ENCODE assay signal across 3 cellular contexts in the genomic region with DNA sequence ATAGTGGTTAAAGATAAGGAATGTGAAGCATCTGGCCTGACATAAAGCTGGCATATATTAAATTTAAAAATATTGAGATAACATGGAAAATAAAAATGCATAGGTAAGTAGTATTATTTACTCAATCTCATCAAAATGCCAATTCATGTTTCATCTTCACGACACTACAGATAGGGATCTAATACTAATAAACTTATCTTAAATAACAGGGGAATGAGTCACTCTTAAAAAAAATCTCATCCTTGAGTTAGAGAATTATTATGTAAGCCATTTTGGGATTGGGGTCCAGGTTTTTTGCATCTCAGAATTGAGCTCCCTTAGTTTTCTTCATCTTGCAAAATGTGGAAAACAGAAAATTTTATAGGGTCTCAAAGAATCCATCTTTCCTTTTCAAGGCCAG.
A peak's percentile ranks its signal among the peaks of the same experiment; 100 is the strongest.
TF ChIP-seq lines count a peak whose summit lies in the region.

No MANE protein-coding gene starts in this region.

TF ChIP-seq in SK-N-SH, 30 proteins besides CTCF, POLR2A, EP300 and RAD21 (continued from another document):
- TF ChIP-seq, protein P1, sequence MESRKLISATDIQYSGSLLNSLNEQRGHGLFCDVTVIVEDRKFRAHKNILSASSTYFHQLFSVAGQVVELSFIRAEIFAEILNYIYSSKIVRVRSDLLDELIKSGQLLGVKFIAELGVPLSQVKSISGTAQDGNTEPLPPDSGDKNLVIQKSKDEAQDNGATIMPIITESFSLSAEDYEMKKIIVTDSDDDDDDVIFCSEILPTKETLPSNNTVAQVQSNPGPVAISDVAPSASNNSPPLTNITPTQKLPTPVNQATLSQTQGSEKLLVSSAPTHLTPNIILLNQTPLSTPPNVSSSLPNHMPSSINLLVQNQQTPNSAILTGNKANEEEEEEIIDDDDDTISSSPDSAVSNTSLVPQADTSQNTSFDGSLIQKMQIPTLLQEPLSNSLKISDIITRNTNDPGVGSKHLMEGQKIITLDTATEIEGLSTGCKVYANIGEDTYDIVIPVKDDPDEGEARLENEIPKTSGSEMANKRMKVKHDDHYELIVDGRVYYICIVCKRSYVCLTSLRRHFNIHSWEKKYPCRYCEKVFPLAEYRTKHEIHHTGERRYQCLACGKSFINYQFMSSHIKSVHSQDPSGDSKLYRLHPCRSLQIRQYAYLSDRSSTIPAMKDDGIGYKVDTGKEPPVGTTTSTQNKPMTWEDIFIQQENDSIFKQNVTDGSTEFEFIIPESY (IDR thresholded peaks at IDR 0.05; ENCODE audit: borderline replicate concordance, low read depth), result no peak
- TF ChIP-seq NFIC (IDR thresholded peaks at IDR 0.05; ENCODE audit: borderline replicate concordance) (0 out of 2 replicates have a peak, but pooled peaks have one; percentile 11), NRF1 (IDR thresholded peaks at IDR 0.05; ENCODE audit: low read depth, low read length) (no peak), SIN3A (IDR thresholded peaks at IDR 0.05; ENCODE audit: borderline replicate concordance, low read depth, low read length) (no peak), JUND (IDR thresholded peaks at IDR 0.05) (peak; percentile 72), FOSL2 (IDR thresholded peaks at IDR 0.05; ENCODE audit: borderline replicate concordance, low read depth) (peak; percentile 44; the same call in 1 of the 2 replicates)
- TF ChIP-seq, protein P2, sequence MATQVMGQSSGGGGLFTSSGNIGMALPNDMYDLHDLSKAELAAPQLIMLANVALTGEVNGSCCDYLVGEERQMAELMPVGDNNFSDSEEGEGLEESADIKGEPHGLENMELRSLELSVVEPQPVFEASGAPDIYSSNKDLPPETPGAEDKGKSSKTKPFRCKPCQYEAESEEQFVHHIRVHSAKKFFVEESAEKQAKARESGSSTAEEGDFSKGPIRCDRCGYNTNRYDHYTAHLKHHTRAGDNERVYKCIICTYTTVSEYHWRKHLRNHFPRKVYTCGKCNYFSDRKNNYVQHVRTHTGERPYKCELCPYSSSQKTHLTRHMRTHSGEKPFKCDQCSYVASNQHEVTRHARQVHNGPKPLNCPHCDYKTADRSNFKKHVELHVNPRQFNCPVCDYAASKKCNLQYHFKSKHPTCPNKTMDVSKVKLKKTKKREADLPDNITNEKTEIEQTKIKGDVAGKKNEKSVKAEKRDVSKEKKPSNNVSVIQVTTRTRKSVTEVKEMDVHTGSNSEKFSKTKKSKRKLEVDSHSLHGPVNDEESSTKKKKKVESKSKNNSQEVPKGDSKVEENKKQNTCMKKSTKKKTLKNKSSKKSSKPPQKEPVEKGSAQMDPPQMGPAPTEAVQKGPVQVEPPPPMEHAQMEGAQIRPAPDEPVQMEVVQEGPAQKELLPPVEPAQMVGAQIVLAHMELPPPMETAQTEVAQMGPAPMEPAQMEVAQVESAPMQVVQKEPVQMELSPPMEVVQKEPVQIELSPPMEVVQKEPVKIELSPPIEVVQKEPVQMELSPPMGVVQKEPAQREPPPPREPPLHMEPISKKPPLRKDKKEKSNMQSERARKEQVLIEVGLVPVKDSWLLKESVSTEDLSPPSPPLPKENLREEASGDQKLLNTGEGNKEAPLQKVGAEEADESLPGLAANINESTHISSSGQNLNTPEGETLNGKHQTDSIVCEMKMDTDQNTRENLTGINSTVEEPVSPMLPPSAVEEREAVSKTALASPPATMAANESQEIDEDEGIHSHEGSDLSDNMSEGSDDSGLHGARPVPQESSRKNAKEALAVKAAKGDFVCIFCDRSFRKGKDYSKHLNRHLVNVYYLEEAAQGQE (IDR thresholded peaks at IDR 0.05; ENCODE audit: low read depth, low read length), result no peak

TF ChIP-seq in SK-N-SH treated with all-trans-retinoic acid at 6 μM for 48 hours, 23 proteins besides CTCF, POLR2A, EP300 and RAD21 (continued from another document):
- TF ChIP-seq, protein P3, sequence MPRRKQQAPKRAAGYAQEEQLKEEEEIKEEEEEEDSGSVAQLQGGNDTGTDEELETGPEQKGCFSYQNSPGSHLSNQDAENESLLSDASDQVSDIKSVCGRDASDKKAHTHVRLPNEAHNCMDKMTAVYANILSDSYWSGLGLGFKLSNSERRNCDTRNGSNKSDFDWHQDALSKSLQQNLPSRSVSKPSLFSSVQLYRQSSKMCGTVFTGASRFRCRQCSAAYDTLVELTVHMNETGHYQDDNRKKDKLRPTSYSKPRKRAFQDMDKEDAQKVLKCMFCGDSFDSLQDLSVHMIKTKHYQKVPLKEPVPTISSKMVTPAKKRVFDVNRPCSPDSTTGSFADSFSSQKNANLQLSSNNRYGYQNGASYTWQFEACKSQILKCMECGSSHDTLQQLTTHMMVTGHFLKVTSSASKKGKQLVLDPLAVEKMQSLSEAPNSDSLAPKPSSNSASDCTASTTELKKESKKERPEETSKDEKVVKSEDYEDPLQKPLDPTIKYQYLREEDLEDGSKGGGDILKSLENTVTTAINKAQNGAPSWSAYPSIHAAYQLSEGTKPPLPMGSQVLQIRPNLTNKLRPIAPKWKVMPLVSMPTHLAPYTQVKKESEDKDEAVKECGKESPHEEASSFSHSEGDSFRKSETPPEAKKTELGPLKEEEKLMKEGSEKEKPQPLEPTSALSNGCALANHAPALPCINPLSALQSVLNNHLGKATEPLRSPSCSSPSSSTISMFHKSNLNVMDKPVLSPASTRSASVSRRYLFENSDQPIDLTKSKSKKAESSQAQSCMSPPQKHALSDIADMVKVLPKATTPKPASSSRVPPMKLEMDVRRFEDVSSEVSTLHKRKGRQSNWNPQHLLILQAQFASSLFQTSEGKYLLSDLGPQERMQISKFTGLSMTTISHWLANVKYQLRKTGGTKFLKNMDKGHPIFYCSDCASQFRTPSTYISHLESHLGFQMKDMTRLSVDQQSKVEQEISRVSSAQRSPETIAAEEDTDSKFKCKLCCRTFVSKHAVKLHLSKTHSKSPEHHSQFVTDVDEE (CRISPR knock-in tag; IDR thresholded peaks at IDR 0.05), result no peak
- no peak for TF ChIP-seq SNAI2 (CRISPR knock-in tag; IDR thresholded peaks at IDR 0.05)
- no peak for TF ChIP-seq CSDC2 (CRISPR knock-in tag; IDR thresholded peaks at IDR 0.05)
- TF ChIP-seq ZNF70 (CRISPR knock-in tag; IDR thresholded peaks at IDR 0.05), result no peak
- TF ChIP-seq, protein P4, sequence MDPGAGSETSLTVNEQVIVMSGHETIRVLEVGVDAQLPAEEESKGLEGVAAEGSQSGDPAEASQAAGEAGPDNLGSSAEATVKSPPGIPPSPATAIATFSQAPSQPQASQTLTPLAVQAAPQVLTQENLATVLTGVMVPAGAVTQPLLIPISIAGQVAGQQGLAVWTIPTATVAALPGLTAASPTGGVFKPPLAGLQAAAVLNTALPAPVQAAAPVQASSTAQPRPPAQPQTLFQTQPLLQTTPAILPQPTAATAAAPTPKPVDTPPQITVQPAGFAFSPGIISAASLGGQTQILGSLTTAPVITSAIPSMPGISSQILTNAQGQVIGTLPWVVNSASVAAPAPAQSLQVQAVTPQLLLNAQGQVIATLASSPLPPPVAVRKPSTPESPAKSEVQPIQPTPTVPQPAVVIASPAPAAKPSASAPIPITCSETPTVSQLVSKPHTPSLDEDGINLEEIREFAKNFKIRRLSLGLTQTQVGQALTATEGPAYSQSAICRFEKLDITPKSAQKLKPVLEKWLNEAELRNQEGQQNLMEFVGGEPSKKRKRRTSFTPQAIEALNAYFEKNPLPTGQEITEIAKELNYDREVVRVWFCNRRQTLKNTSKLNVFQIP (CRISPR knock-in tag; IDR thresholded peaks at IDR 0.05; ENCODE audit: borderline replicate concordance, low read depth), result no peak
- no peak for TF ChIP-seq OSR1 (CRISPR knock-in tag; IDR thresholded peaks at IDR 0.05)
- no peak for TF ChIP-seq TCF4 (CRISPR knock-in tag; IDR thresholded peaks at IDR 0.05; ENCODE audit: borderline replicate concordance)
- no peak for TF ChIP-seq PPARA (CRISPR knock-in tag; IDR thresholded peaks at IDR 0.05; ENCODE audit: borderline replicate concordance)
- no peak for TF ChIP-seq ZFP3 (CRISPR knock-in tag; IDR thresholded peaks at IDR 0.05)

TF ChIP-seq in HEK293T, 16 proteins besides CTCF, POLR2A, EP300 and RAD21 (continued from another document):
- TF ChIP-seq BHLHE40 (IDR thresholded peaks at IDR 0.05; ENCODE audit: borderline replicate concordance), result no peak
- no peak for TF ChIP-seq HDGF (IDR thresholded peaks at IDR 0.05; ENCODE audit: borderline replicate concordance)
- TF ChIP-seq FOXM1 (IDR thresholded peaks at IDR 0.05; ENCODE audit: borderline replicate concordance), result no peak
- TF ChIP-seq LEF1 (IDR thresholded peaks at IDR 0.05; ENCODE audit: borderline replicate concordance), result no peak
TF ChIP-seq in HEK293T: peak in this region for 0.
